ENCODE assay signal across 34 cellular contexts in genomic region chr3:197009532-197010019, GRCh38.
"Had no signal": no experiment of that assay in that cellular context is flagged by ENCODE, and none has a peak within 500 bp of the region (broad histone marks: within the 10 kb centered on the region; RNA-seq: fewer than 3 reads in every experiment).

No MANE protein-coding gene starts in this region.

- H3K4me1 ChIP-seq: body of pancreas, breast epithelium had no signal

- H3K27ac Mint-ChIP-seq: activated B cell treated with CpG ODN at 0.5 μM for 24 hours; activated CD4-positive, alpha-beta memory T cell treated with anti-CD3 and anti-CD28 coated beads, Interleukin-2, amount 10 ng/mL, durations not matched to agents 7 days and 5 days; activated CD4-positive, alpha-beta T cell treated with anti-CD3 and anti-CD28 coated beads, Interleukin-2, amount 10 ng/mL, durations not matched to agents 24 days and 14 days; activated CD8-positive, alpha-beta memory T cell treated with anti-CD3 and anti-CD28 coated beads, Interleukin-2, amount 10 ng/mL, durations not matched to agents 7 days and 5 days; activated CD8-positive, alpha-beta T cell treated with anti-CD3 and anti-CD28 coated beads, Interleukin-2, amount 10 ng/mL, durations not matched to agents 7 days and 5 days; activated naive CD4-positive, alpha-beta T cell treated with anti-CD3 and anti-CD28 coated beads, Interleukin-2, amount 10 ng/mL, durations not matched to agents 7 days and 5 days; activated naive CD4-positive, alpha-beta T cell treated with anti-CD3 and anti-CD28 coated beads, Interleukin-2, amount 50 U/mL, for 24 hours; activated naive CD8-positive, alpha-beta T cell; activated naive CD8-positive, alpha-beta T cell treated with anti-CD3 and anti-CD28 coated beads, Interleukin-2, amount 10 ng/mL, durations not matched to agents 7 days and 5 days; activated naive CD8-positive, alpha-beta T cell treated with anti-CD3 and anti-CD28 coated beads, Interleukin-2, amount 50 U/mL, for 24 hours; activated T-cell treated with anti-CD3 and anti-CD28 coated beads, Interleukin-2, amount 50 U/mL, for 24 hours; activated T-helper 2 cell treated with anti-CD3 and anti-CD28 coated beads, Interferon-gamma antibody, Interleukin-2, Interleukin-4, amounts not matched to agents 10 μg/mL and 5 μg/mL and 100 μg/mL, durations not matched to agents 14 hours and 24 hours and 36 hours; T-helper 1 cell treated with Interleukin-12 subunit alpha and Interleukin-12 subunit beta and Interleukin-4 antibody, amounts not matched to agents 30 μg/mL and 1 μg/mL, for 36 hours; T-helper 2 cell treated with Interferon-gamma antibody and Interleukin-4, amounts not matched to agents 5 μg/mL and 100 μg/mL, for 36 hours had no signal

- H3K4me3 Mint-ChIP-seq: activated B cell treated with CpG ODN at 0.5 μM for 24 hours; activated CD4-positive, alpha-beta memory T cell treated with anti-CD3 and anti-CD28 coated beads, Interleukin-2, amount 10 ng/mL, durations not matched to agents 7 days and 5 days; activated CD4-positive, alpha-beta T cell treated with anti-CD3 and anti-CD28 coated beads, Interleukin-2, amount 10 ng/mL, durations not matched to agents 24 days and 14 days; activated CD8-positive, alpha-beta memory T cell treated with anti-CD3 and anti-CD28 coated beads, Interleukin-2, amount 10 ng/mL, durations not matched to agents 7 days and 5 days; activated CD8-positive, alpha-beta T cell treated with anti-CD3 and anti-CD28 coated beads, Interleukin-2, amount 10 ng/mL, durations not matched to agents 7 days and 5 days; activated naive CD4-positive, alpha-beta T cell treated with anti-CD3 and anti-CD28 coated beads, Interleukin-2, amount 10 ng/mL, durations not matched to agents 7 days and 5 days; activated naive CD4-positive, alpha-beta T cell treated with anti-CD3 and anti-CD28 coated beads, Interleukin-2, amount 50 U/mL, for 24 hours; activated naive CD8-positive, alpha-beta T cell; activated naive CD8-positive, alpha-beta T cell treated with anti-CD3 and anti-CD28 coated beads, Interleukin-2, amount 10 ng/mL, durations not matched to agents 7 days and 5 days; activated naive CD8-positive, alpha-beta T cell treated with anti-CD3 and anti-CD28 coated beads, Interleukin-2, amount 50 U/mL, for 24 hours; activated T-cell treated with anti-CD3 and anti-CD28 coated beads, Interleukin-2, amount 50 U/mL, for 24 hours; T-helper 1 cell treated with Interleukin-12 subunit alpha and Interleukin-12 subunit beta and Interleukin-4 antibody, amounts not matched to agents 30 μg/mL and 1 μg/mL, for 36 hours; T-helper 2 cell treated with Interferon-gamma antibody and Interleukin-4, amounts not matched to agents 5 μg/mL and 100 μg/mL, for 36 hours had no signal

- H3K36me3 Mint-ChIP-seq: activated CD8-positive, alpha-beta memory T cell treated with anti-CD3 and anti-CD28 coated beads, Interleukin-2, amount 10 ng/mL, durations not matched to agents 7 days and 5 days; activated naive CD4-positive, alpha-beta T cell treated with anti-CD3 and anti-CD28 coated beads, Interleukin-2, amount 50 U/mL, for 24 hours; activated naive CD8-positive, alpha-beta T cell; activated naive CD8-positive, alpha-beta T cell treated with anti-CD3 and anti-CD28 coated beads, Interleukin-2, amount 10 ng/mL, durations not matched to agents 7 days and 5 days had no signal

- FAIRE-seq: astrocyte, TTC549 had no signal

- DNase-seq: activated B cell treated with CpG ODN at 0.5 μM for 24 hours; activated CD4-positive, alpha-beta memory T cell treated with anti-CD3 and anti-CD28 coated beads, Interleukin-2, amount 10 ng/mL, durations not matched to agents 7 days and 5 days; activated CD4-positive, alpha-beta T cell treated with anti-CD3 and anti-CD28 coated beads for 4 hours; activated CD4-positive, alpha-beta T cell treated with anti-CD3 and anti-CD28 coated beads, Interleukin-2, amount 10 ng/mL, durations not matched to agents 24 days and 14 days; activated CD4-positive, alpha-beta T cell treated with anti-CD3 and anti-CD28 coated beads, Interleukin-2, amount 50 U/mL, for 1 hour; activated CD4-positive, alpha-beta T cell treated with anti-CD3 and anti-CD28 coated beads, Interleukin-2, amount 50 U/mL, for 4 hours; activated CD4-positive, CD25-positive, alpha-beta regulatory T cell treated with anti-CD3 and anti-CD28 coated beads, Interleukin-2, amount 50 U/mL, for 72 hours; activated CD8-positive, alpha-beta memory T cell treated with anti-CD3 and anti-CD28 coated beads for 24 hours; activated CD8-positive, alpha-beta memory T cell treated with anti-CD3 and anti-CD28 coated beads, Interleukin-2, amount 10 ng/mL, durations not matched to agents 7 days and 5 days; activated CD8-positive, alpha-beta memory T cell treated with anti-CD3 and anti-CD28 coated beads, Interleukin-2, amount 50 U/mL, for 48 hours; activated CD8-positive, alpha-beta T cell treated with anti-CD3 and anti-CD28 coated beads, Interleukin-2, amount 10 ng/mL, durations not matched to agents 7 days and 5 days; activated effector memory CD4-positive, alpha-beta T cell treated with Interleukin-2 at 50 U/mL for 16 hours; activated gamma-delta T cell; activated naive CD4-positive, alpha-beta T cell treated with anti-CD3 and anti-CD28 coated beads, Interleukin-2, amount 10 ng/mL, durations not matched to agents 7 days and 5 days; activated naive CD4-positive, alpha-beta T cell treated with Interleukin-2 at 50 U/mL for 16 hours; activated naive CD8-positive, alpha-beta T cell treated with anti-CD3 and anti-CD28 coated beads, Interleukin-2, amount 10 ng/mL, durations not matched to agents 7 days and 5 days; activated naive CD8-positive, alpha-beta T cell treated with anti-CD3 and anti-CD28 coated beads, Interleukin-2, amount 50 U/mL, for 24 hours; activated T-cell treated with anti-CD3 and anti-CD28 coated beads, Interleukin-2, amount 50 U/mL, for 24 hours; activated T-cell treated with anti-CD3 and anti-CD28 coated beads, Interleukin-2, amount 50 U/mL, for 48 hours; body of pancreas; brain microvascular endothelial cell; central memory CD4-positive, alpha-beta T cell; T-helper 1 cell; T-helper 2 cell; T-helper 9 cell had no signal

- H3K27me3 Mint-ChIP-seq: activated CD4-positive, alpha-beta memory T cell treated with anti-CD3 and anti-CD28 coated beads, Interleukin-2, amount 10 ng/mL, durations not matched to agents 7 days and 5 days; activated CD4-positive, alpha-beta T cell treated with anti-CD3 and anti-CD28 coated beads, Interleukin-2, amount 10 ng/mL, durations not matched to agents 24 days and 14 days; activated CD8-positive, alpha-beta memory T cell treated with anti-CD3 and anti-CD28 coated beads, Interleukin-2, amount 10 ng/mL, durations not matched to agents 7 days and 5 days; activated naive CD4-positive, alpha-beta T cell treated with anti-CD3 and anti-CD28 coated beads, Interleukin-2, amount 50 U/mL, for 24 hours; activated naive CD8-positive, alpha-beta T cell; activated T-cell treated with anti-CD3 and anti-CD28 coated beads, Interleukin-2, amount 50 U/mL, for 24 hours had no signal

- H3K9me3 Mint-ChIP-seq: activated B cell treated with CpG ODN at 0.5 μM for 24 hours; activated CD4-positive, alpha-beta memory T cell treated with anti-CD3 and anti-CD28 coated beads, Interleukin-2, amount 10 ng/mL, durations not matched to agents 7 days and 5 days; activated CD4-positive, alpha-beta T cell treated with anti-CD3 and anti-CD28 coated beads, Interleukin-2, amount 10 ng/mL, durations not matched to agents 24 days and 14 days; activated naive CD4-positive, alpha-beta T cell treated with anti-CD3 and anti-CD28 coated beads, Interleukin-2, amount 10 ng/mL, durations not matched to agents 7 days and 5 days; activated naive CD4-positive, alpha-beta T cell treated with anti-CD3 and anti-CD28 coated beads, Interleukin-2, amount 50 U/mL, for 24 hours; activated naive CD8-positive, alpha-beta T cell treated with anti-CD3 and anti-CD28 coated beads, Interleukin-2, amount 10 ng/mL, durations not matched to agents 7 days and 5 days; activated naive CD8-positive, alpha-beta T cell treated with anti-CD3 and anti-CD28 coated beads, Interleukin-2, amount 50 U/mL, for 24 hours; activated T-cell treated with anti-CD3 and anti-CD28 coated beads, Interleukin-2, amount 50 U/mL, for 24 hours; activated T-helper 2 cell treated with anti-CD3 and anti-CD28 coated beads, Interferon-gamma antibody, Interleukin-2, Interleukin-4, amounts not matched to agents 10 μg/mL and 5 μg/mL and 100 μg/mL, durations not matched to agents 14 hours and 24 hours and 36 hours; T-helper 1 cell treated with Interleukin-12 subunit alpha and Interleukin-12 subunit beta and Interleukin-4 antibody, amounts not matched to agents 30 μg/mL and 1 μg/mL, for 36 hours; T-helper 2 cell treated with Interferon-gamma antibody and Interleukin-4, amounts not matched to agents 5 μg/mL and 100 μg/mL, for 36 hours had no signal

- H3K27me3 ChIP-seq: body of pancreas, brain microvascular endothelial cell, breast epithelium had no signal

- ATAC-seq: activated CD8-positive, alpha-beta memory T cell treated with anti-CD3 and anti-CD28 coated beads, Interleukin-2, amount 10 ng/mL, durations not matched to agents 7 days and 5 days; activated CD8-positive, alpha-beta T cell treated with anti-CD3 and anti-CD28 coated beads, Interleukin-2, amount 10 ng/mL, durations not matched to agents 7 days and 5 days; activated naive CD8-positive, alpha-beta T cell treated with anti-CD3 and anti-CD28 coated beads, Interleukin-2, amount 50 U/mL, for 24 hours; body of pancreas had no signal

- H3K27ac ChIP-seq: body of pancreas, brain microvascular endothelial cell, VCaP had no signal

- H3K4me1 Mint-ChIP-seq: activated B cell treated with CpG ODN at 0.5 μM for 24 hours; activated CD8-positive, alpha-beta memory T cell treated with anti-CD3 and anti-CD28 coated beads, Interleukin-2, amount 10 ng/mL, durations not matched to agents 7 days and 5 days; activated naive CD8-positive, alpha-beta T cell treated with anti-CD3 and anti-CD28 coated beads, Interleukin-2, amount 50 U/mL, for 24 hours had no signal

- H3K9me3 ChIP-seq: body of pancreas, breast epithelium had no signal

- H3K4me3 ChIP-seq: body of pancreas, breast epithelium had no signal

- H3K36me3 ChIP-seq: brain microvascular endothelial cell, breast epithelium had no signal
